In genomic region chr6:4974962-4975361, GRCh38 we compare ENCODE assay signal across 25 cellular contexts.
"Had no signal": no experiment of that assay in that cellular context is flagged by ENCODE, and none has a peak within 500 bp of the region (broad histone marks: within the 10 kb centered on the region; RNA-seq: fewer than 3 reads in every experiment).

No MANE protein-coding gene starts in this region.

- H3K36me3 ChIP-seq: breast epithelium, left ventricle myocardium inferior, prostate gland, stomach, WERI-Rb-1 had no signal

- H3K36me3 Mint-ChIP-seq: stimulated activated effector memory CD8-positive, alpha-beta T cell treated with anti-CD3 and anti-CD28 coated beads, Interleukin-12 subunit alpha, Interleukin-12 subunit beta, amount 100 ng/mL, for 72 hours; T-cell had no signal

- H3K4me3 ChIP-seq: left ventricle myocardium inferior, mucosa of descending colon, prostate gland, stomach had no signal

- H3K27ac ChIP-seq: left ventricle myocardium inferior, prostate gland, WERI-Rb-1 had no signal

- H3K27ac Mint-ChIP-seq: activated CD4-positive, alpha-beta T cell treated with anti-CD3 and anti-CD28 coated beads, Interleukin-2, amount 10 ng/mL, durations not matched to agents 7 days and 5 days; activated CD8-positive, alpha-beta T cell treated with anti-CD3 and anti-CD28 coated beads for 36 hours; activated naive CD4-positive, alpha-beta T cell treated with anti-CD3 and anti-CD28 coated beads, Interleukin-2, amount 50 U/mL, for 72 hours; activated T-cell treated with anti-CD3 and anti-CD28 coated beads, Interleukin-2, amount 50 U/mL, for 24 hours; activated T-helper 17 cell treated with anti-CD3 and anti-CD28 coated beads, Interleukin-2, amount 50 U/mL, for 72 hours; stimulated activated effector memory CD8-positive, alpha-beta T cell treated with anti-CD3 and anti-CD28 coated beads, Interleukin-12 subunit alpha, Interleukin-12 subunit beta, amount 100 ng/mL, for 72 hours; T-cell; T-helper 2 cell treated with Interferon-gamma antibody and Interleukin-4, amounts not matched to agents 5 μg/mL and 100 μg/mL, for 36 hours; type B pancreatic cell had no signal

- DNase-seq: activated CD4-positive, alpha-beta T cell treated with anti-CD3 and anti-CD28 coated beads, Interleukin-2, amount 10 ng/mL, durations not matched to agents 7 days and 5 days; activated CD4-positive, CD25-positive, alpha-beta regulatory T cell treated with anti-CD3 and anti-CD28 coated beads, Interleukin-2, amount 50 U/mL, for 72 hours; activated CD8-positive, alpha-beta T cell treated with anti-CD3 and anti-CD28 coated beads for 36 hours; activated T-cell treated with anti-CD3 and anti-CD28 coated beads, Interleukin-2, amount 50 U/mL, for 24 hours; effector memory CD4-positive, alpha-beta T cell; foreskin melanocyte; glutamatergic neuron; left ventricle myocardium inferior; mucosa of descending colon; naive B cell; right cardiac atrium; small intestine; stimulated activated CD4-positive, alpha-beta T cell treated with anti-CD3 and anti-CD28 coated beads, Interleukin-2, amount 100 ng/mL, for 24 hours; stomach; T-cell; WERI-Rb-1 had no signal

- H3K4me3 Mint-ChIP-seq: activated CD4-positive, alpha-beta T cell treated with anti-CD3 and anti-CD28 coated beads, Interleukin-2, amount 10 ng/mL, durations not matched to agents 7 days and 5 days; activated CD8-positive, alpha-beta T cell treated with anti-CD3 and anti-CD28 coated beads for 36 hours; activated T-cell treated with anti-CD3 and anti-CD28 coated beads, Interleukin-2, amount 50 U/mL, for 24 hours; activated T-helper 17 cell treated with anti-CD3 and anti-CD28 coated beads, Interleukin-2, amount 50 U/mL, for 72 hours; central memory CD8-positive, alpha-beta T cell; naive B cell; neural crest cell; stimulated activated effector memory CD8-positive, alpha-beta T cell treated with anti-CD3 and anti-CD28 coated beads, Interleukin-12 subunit alpha, Interleukin-12 subunit beta, amount 100 ng/mL, for 72 hours; T-cell; T-helper 2 cell treated with Interferon-gamma antibody and Interleukin-4, amounts not matched to agents 5 μg/mL and 100 μg/mL, for 36 hours; type B pancreatic cell had no signal

- H3K27me3 ChIP-seq: breast epithelium, stomach had no signal

- H3K4me1 ChIP-seq: prostate gland had no signal

- ATAC-seq: activated CD8-positive, alpha-beta T cell treated with anti-CD3 and anti-CD28 coated beads for 36 hours; activated naive CD4-positive, alpha-beta T cell treated with anti-CD3 and anti-CD28 coated beads, Interleukin-2, amount 50 U/mL, for 72 hours; activated T-helper 17 cell treated with anti-CD3 and anti-CD28 coated beads, Interleukin-2, amount 50 U/mL, for 72 hours; mucosa of descending colon; stimulated activated effector memory CD8-positive, alpha-beta T cell treated with anti-CD3 and anti-CD28 coated beads, Interleukin-12 subunit alpha, Interleukin-12 subunit beta, amount 100 ng/mL, for 72 hours; T-cell had no signal

- H3K27me3 Mint-ChIP-seq: type B pancreatic cell had no signal

- H3K9me3 ChIP-seq: prostate gland had no signal

- H3K4me1 Mint-ChIP-seq: activated CD4-positive, alpha-beta T cell treated with anti-CD3 and anti-CD28 coated beads, Interleukin-2, amount 10 ng/mL, durations not matched to agents 7 days and 5 days; activated T-helper 17 cell treated with anti-CD3 and anti-CD28 coated beads, Interleukin-2, amount 50 U/mL, for 72 hours; naive B cell; stimulated activated effector memory CD8-positive, alpha-beta T cell treated with anti-CD3 and anti-CD28 coated beads, Interleukin-12 subunit alpha, Interleukin-12 subunit beta, amount 100 ng/mL, for 72 hours; T-cell had no signal
